In the genomic region with DNA sequence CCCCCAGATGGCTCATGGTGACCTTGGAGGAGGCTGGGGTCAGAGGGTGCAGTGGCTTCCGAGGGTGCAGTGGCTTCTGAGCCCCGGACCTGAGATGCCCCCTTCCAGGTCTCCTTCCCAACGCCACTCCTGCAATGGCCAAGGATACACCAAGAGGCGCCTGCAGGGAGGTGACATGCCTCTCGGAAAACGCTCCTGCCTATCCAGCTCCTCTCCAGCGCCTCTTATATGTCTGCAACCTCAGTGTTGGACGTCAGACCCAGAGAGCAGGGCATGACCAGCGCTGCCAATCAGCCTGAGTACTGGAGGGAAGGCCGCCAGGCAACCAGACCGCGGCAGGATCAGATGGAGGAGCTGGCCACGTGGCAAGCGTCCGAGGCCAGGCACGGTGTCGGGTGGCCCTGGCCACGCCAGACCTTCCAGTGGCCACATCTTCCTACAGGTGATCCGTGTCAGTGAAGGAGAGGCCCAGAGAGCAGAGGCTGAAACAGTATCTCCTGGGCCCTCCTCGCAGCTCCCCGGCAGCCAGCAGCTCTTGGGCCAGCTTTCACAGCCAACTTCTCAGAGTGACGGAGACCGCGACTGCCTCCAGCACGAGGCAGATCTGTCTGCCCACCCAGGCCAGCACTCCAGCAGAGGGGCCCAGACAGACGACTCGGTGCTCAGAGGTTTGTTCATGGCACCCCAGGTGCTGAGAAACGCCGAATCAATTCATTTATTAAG, we compare ENCODE assay signal across 31 cellular contexts.
"Had no signal": no experiment of that assay in that cellular context is flagged by ENCODE, and none has a peak within 500 bp of the region (broad histone marks: within the 10 kb centered on the region; RNA-seq: fewer than 3 reads in every experiment).

No MANE protein-coding gene starts in this region.

- FAIRE-seq: astrocyte had no signal

- H3K36me3 Mint-ChIP-seq: activated naive CD8-positive, alpha-beta T cell treated with anti-CD3 and anti-CD28 coated beads, Interleukin-2, amount 10 ng/mL, durations not matched to agents 7 days and 5 days; immature natural killer cell; natural killer cell treated with Interleukin-12 subunit alpha and Interleukin-12 subunit beta and Interleukin-15 and Interleukin-18, amount 100 ng/mL, for 72 hours had no signal

- H3K4me3 ChIP-seq: esophagus muscularis mucosa, heart left ventricle, left ventricle myocardium inferior, lung, mucosa of descending colon, ovary, psoas muscle, testis, vagina had no signal

- H3K9me3 ChIP-seq: esophagus muscularis mucosa, heart left ventricle, left ventricle myocardium inferior, mucosa of descending colon, neutrophil, ovary, psoas muscle, testis, vagina had no signal

- DNase-seq: activated B cell treated with CpG ODN at 0.5 μM for 24 hours; activated CD4-positive, alpha-beta T cell treated with anti-CD3 and anti-CD28 coated beads, Interleukin-2, amount 50 U/mL, for 1 hour; activated CD8-positive, alpha-beta T cell treated with anti-CD3 and anti-CD28 coated beads for 36 hours; activated naive CD4-positive, alpha-beta T cell treated with Interleukin-2 at 50 U/mL for 16 hours; activated naive CD8-positive, alpha-beta T cell treated with anti-CD3 and anti-CD28 coated beads, Interleukin-2, amount 10 ng/mL, durations not matched to agents 7 days and 5 days; activated T-cell treated with anti-CD3 and anti-CD28 coated beads, Interleukin-2, amount 50 U/mL, for 48 hours; amniotic stem cell; central memory CD4-positive, alpha-beta T cell; dermis blood vessel endothelial cell; effector CD4-positive, alpha-beta T cell; foreskin keratinocyte; heart left ventricle; hypothalamus; immature natural killer cell; kidney glomerular epithelial cell; left ventricle myocardium inferior; mesendoderm; mucosa of descending colon; ovary; psoas muscle; stimulated activated naive CD4-positive, alpha-beta T cell; T-helper 2 cell; testis; trophoblast cell had no signal

- H3K9me3 Mint-ChIP-seq: activated B cell treated with CpG ODN at 0.5 μM for 24 hours; activated CD8-positive, alpha-beta T cell treated with anti-CD3 and anti-CD28 coated beads for 36 hours; activated naive CD8-positive, alpha-beta T cell treated with anti-CD3 and anti-CD28 coated beads, Interleukin-2, amount 10 ng/mL, durations not matched to agents 7 days and 5 days; activated T-helper 2 cell treated with anti-CD3 and anti-CD28 coated beads, Interferon-gamma antibody, Interleukin-2, Interleukin-4, amounts not matched to agents 10 μg/mL and 5 μg/mL and 100 μg/mL, durations not matched to agents 14 hours and 24 hours and 36 hours; natural killer cell treated with Interleukin-12 subunit alpha and Interleukin-12 subunit beta and Interleukin-15 and Interleukin-18, amount 100 ng/mL, for 72 hours had no signal

- H3K4me3 Mint-ChIP-seq: activated B cell treated with CpG ODN at 0.5 μM for 24 hours; activated CD8-positive, alpha-beta T cell treated with anti-CD3 and anti-CD28 coated beads for 36 hours; activated naive CD8-positive, alpha-beta T cell treated with anti-CD3 and anti-CD28 coated beads, Interleukin-2, amount 10 ng/mL, durations not matched to agents 7 days and 5 days; immature natural killer cell; natural killer cell treated with Interleukin-12 subunit alpha and Interleukin-12 subunit beta and Interleukin-15 and Interleukin-18, amount 100 ng/mL, for 72 hours had no signal

- ATAC-seq: activated CD8-positive, alpha-beta T cell treated with anti-CD3 and anti-CD28 coated beads for 36 hours; foreskin keratinocyte; heart left ventricle; mucosa of descending colon; natural killer cell treated with Interleukin-12 subunit alpha and Interleukin-12 subunit beta and Interleukin-15 and Interleukin-18, amount 100 ng/mL, for 72 hours had no signal

- H3K4me1 ChIP-seq: esophagus muscularis mucosa, foreskin keratinocyte, heart left ventricle, left ventricle myocardium inferior, psoas muscle, testis, vagina had no signal

- H3K27ac ChIP-seq: esophagus muscularis mucosa, foreskin keratinocyte, heart left ventricle, left ventricle myocardium inferior, neutrophil, ovary, psoas muscle, testis, vagina had no signal

- H3K4me1 Mint-ChIP-seq: activated B cell treated with CpG ODN at 0.5 μM for 24 hours; activated naive CD8-positive, alpha-beta T cell treated with anti-CD3 and anti-CD28 coated beads, Interleukin-2, amount 10 ng/mL, durations not matched to agents 7 days and 5 days; immature natural killer cell had no signal

- H3K27me3 Mint-ChIP-seq: activated B cell treated with CpG ODN at 0.5 μM for 24 hours; activated CD8-positive, alpha-beta T cell treated with anti-CD3 and anti-CD28 coated beads for 36 hours; activated naive CD8-positive, alpha-beta T cell treated with anti-CD3 and anti-CD28 coated beads, Interleukin-2, amount 10 ng/mL, durations not matched to agents 7 days and 5 days; natural killer cell treated with Interleukin-12 subunit alpha and Interleukin-12 subunit beta and Interleukin-15 and Interleukin-18, amount 100 ng/mL, for 72 hours had no signal

- H3K27ac Mint-ChIP-seq: activated B cell treated with CpG ODN at 0.5 μM for 24 hours; activated CD8-positive, alpha-beta T cell treated with anti-CD3 and anti-CD28 coated beads for 36 hours; activated naive CD8-positive, alpha-beta T cell treated with anti-CD3 and anti-CD28 coated beads, Interleukin-2, amount 10 ng/mL, durations not matched to agents 7 days and 5 days; activated T-helper 2 cell treated with anti-CD3 and anti-CD28 coated beads, Interferon-gamma antibody, Interleukin-2, Interleukin-4, amounts not matched to agents 10 μg/mL and 5 μg/mL and 100 μg/mL, durations not matched to agents 14 hours and 24 hours and 36 hours; immature natural killer cell; natural killer cell treated with Interleukin-12 subunit alpha and Interleukin-12 subunit beta and Interleukin-15 and Interleukin-18, amount 100 ng/mL, for 72 hours had no signal

- H3K36me3 ChIP-seq: esophagus muscularis mucosa, heart left ventricle, left ventricle myocardium inferior, neutrophil, ovary, vagina had no signal

- H3K27me3 ChIP-seq: foreskin keratinocyte, heart left ventricle, neutrophil, ovary, testis, vagina had no signal
